27 cellular contexts compared by ENCODE assay signal in the genomic region with DNA sequence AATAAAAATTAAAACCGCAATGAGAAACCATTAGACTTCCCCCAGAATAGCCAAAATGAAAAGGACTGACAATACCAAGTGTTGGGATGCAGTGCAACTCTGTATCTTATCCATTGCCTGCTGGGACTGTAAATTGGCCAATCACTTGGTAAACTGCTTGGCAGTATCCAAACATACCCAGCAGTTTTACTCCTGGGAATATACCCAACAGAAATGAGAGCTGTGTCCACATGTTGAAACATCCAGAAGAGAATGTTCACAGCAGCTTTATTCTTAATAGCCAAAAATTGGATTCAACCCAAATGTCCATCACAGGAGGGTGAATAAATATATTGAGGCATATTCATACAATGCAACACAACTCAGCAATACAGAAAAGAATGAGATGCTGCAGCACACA.
"Had no signal": no experiment of that assay in that cellular context is flagged by ENCODE, and none has a peak within 500 bp of the region (broad histone marks: within the 10 kb centered on the region; RNA-seq: fewer than 3 reads in every experiment).

No MANE protein-coding gene starts in this region.

- H3K4me3 ChIP-seq: ascending aorta, body of pancreas, PC-9 had no signal

- H2AFZ ChIP-seq: PC-9 had no signal

- H3K36me3 ChIP-seq: ascending aorta had no signal

- H3K4me1 Mint-ChIP-seq: activated B cell treated with CpG ODN at 0.5 μM for 24 hours; activated CD8-positive, alpha-beta memory T cell treated with anti-CD3 and anti-CD28 coated beads, Interleukin-2, amount 10 ng/mL, durations not matched to agents 7 days and 5 days; activated naive CD4-positive, alpha-beta T cell treated with anti-CD3 and anti-CD28 coated beads, Interleukin-2, amount 50 U/mL, for 24 hours had no signal

- H3K27ac Mint-ChIP-seq: activated B cell treated with CpG ODN at 0.5 μM for 24 hours; activated CD4-positive, alpha-beta T cell treated with anti-CD3 and anti-CD28 coated beads, Interleukin-2, amount 10 ng/mL, durations not matched to agents 24 days and 14 days; activated CD8-positive, alpha-beta memory T cell treated with anti-CD3 and anti-CD28 coated beads, Interleukin-2, amount 10 ng/mL, durations not matched to agents 7 days and 5 days; activated naive CD4-positive, alpha-beta T cell treated with anti-CD3 and anti-CD28 coated beads, Interleukin-2, amount 50 U/mL, for 24 hours; activated T-cell treated with anti-CD3 and anti-CD28 coated beads, Interleukin-2, amount 50 U/mL, for 24 hours; activated T-helper 1 cell treated with anti-CD3 and anti-CD28 coated beads, Interleukin-12 subunit alpha, Interleukin-12 subunit beta, Interleukin-2, Interleukin-4 antibody, amounts not matched to agents 30 ng/mL and 10 ng/mL and 1 ng/mL, durations not matched to agents 14 hours and 24 hours and 36 hours; T-helper 17 cell had no signal

- ATAC-seq: activated CD8-positive, alpha-beta memory T cell treated with anti-CD3 and anti-CD28 coated beads, Interleukin-2, amount 10 ng/mL, durations not matched to agents 7 days and 5 days; body of pancreas; T-helper 17 cell had no signal

- H3K4me3 Mint-ChIP-seq: activated B cell treated with CpG ODN at 0.5 μM for 24 hours; activated CD4-positive, alpha-beta T cell treated with anti-CD3 and anti-CD28 coated beads, Interleukin-2, amount 10 ng/mL, durations not matched to agents 24 days and 14 days; activated CD8-positive, alpha-beta memory T cell treated with anti-CD3 and anti-CD28 coated beads, Interleukin-2, amount 10 ng/mL, durations not matched to agents 7 days and 5 days; activated naive CD4-positive, alpha-beta T cell treated with anti-CD3 and anti-CD28 coated beads, Interleukin-2, amount 50 U/mL, for 24 hours; activated T-cell treated with anti-CD3 and anti-CD28 coated beads, Interleukin-2, amount 50 U/mL, for 24 hours; activated T-helper 1 cell treated with anti-CD3 and anti-CD28 coated beads, Interleukin-12 subunit alpha, Interleukin-12 subunit beta, Interleukin-2, Interleukin-4 antibody, amounts not matched to agents 30 ng/mL and 10 ng/mL and 1 ng/mL, durations not matched to agents 14 hours and 24 hours and 36 hours; T-helper 17 cell had no signal

- H3K9me3 Mint-ChIP-seq: activated B cell treated with CpG ODN at 0.5 μM for 24 hours; activated CD4-positive, alpha-beta T cell treated with anti-CD3 and anti-CD28 coated beads, Interleukin-2, amount 10 ng/mL, durations not matched to agents 24 days and 14 days; activated naive CD4-positive, alpha-beta T cell treated with anti-CD3 and anti-CD28 coated beads, Interleukin-2, amount 50 U/mL, for 24 hours; activated T-cell treated with anti-CD3 and anti-CD28 coated beads, Interleukin-2, amount 50 U/mL, for 24 hours; activated T-helper 1 cell treated with anti-CD3 and anti-CD28 coated beads, Interleukin-12 subunit alpha, Interleukin-12 subunit beta, Interleukin-2, Interleukin-4 antibody, amounts not matched to agents 30 ng/mL and 10 ng/mL and 1 ng/mL, durations not matched to agents 14 hours and 24 hours and 36 hours had no signal

- DNase-seq: activated B cell treated with CpG ODN at 0.5 μM for 24 hours; activated CD4-positive, alpha-beta T cell treated with anti-CD3 and anti-CD28 coated beads for 1 hour; activated CD4-positive, alpha-beta T cell treated with anti-CD3 and anti-CD28 coated beads, Interleukin-2, amount 10 ng/mL, durations not matched to agents 24 days and 14 days; activated CD4-positive, alpha-beta T cell treated with anti-CD3 and anti-CD28 coated beads, Interleukin-2, amount 50 U/mL, for 48 hours; activated effector memory CD4-positive, alpha-beta T cell treated with Interleukin-2 at 50 U/mL for 16 hours; activated naive CD4-positive, alpha-beta T cell; activated T-cell treated with anti-CD3 and anti-CD28 coated beads, Interleukin-2, amount 50 U/mL, for 24 hours; amniotic stem cell; body of pancreas; Kasumi-1; KBM-7; MV-4-11; NCI-H1092 treated with DMSO at 0.1 percent for 48 hours; NCI-H1417 treated with DMSO at 0.1 percent for 48 hours; NCI-H1694; NCI-H2029; NCI-H2107; NCI-H510A treated with DMSO at 0.1 percent for 48 hours; NCI-H69; PC-9; SIG-M5; T-helper 17 cell; T-helper 9 cell had no signal

- H3K36me3 Mint-ChIP-seq: activated CD8-positive, alpha-beta memory T cell treated with anti-CD3 and anti-CD28 coated beads, Interleukin-2, amount 10 ng/mL, durations not matched to agents 7 days and 5 days; activated naive CD4-positive, alpha-beta T cell treated with anti-CD3 and anti-CD28 coated beads, Interleukin-2, amount 50 U/mL, for 24 hours had no signal

- H3K4me2 ChIP-seq: PC-9 had no signal

- H3K9me3 ChIP-seq: ascending aorta, body of pancreas had no signal

- H3K27me3 ChIP-seq: ascending aorta, body of pancreas had no signal

- H3K27ac ChIP-seq: ascending aorta, body of pancreas, PC-9 had no signal

- H3K27me3 Mint-ChIP-seq: activated B cell treated with CpG ODN at 0.5 μM for 24 hours; activated CD4-positive, alpha-beta T cell treated with anti-CD3 and anti-CD28 coated beads, Interleukin-2, amount 10 ng/mL, durations not matched to agents 24 days and 14 days; activated CD8-positive, alpha-beta memory T cell treated with anti-CD3 and anti-CD28 coated beads, Interleukin-2, amount 10 ng/mL, durations not matched to agents 7 days and 5 days; activated naive CD4-positive, alpha-beta T cell treated with anti-CD3 and anti-CD28 coated beads, Interleukin-2, amount 50 U/mL, for 24 hours; activated T-cell treated with anti-CD3 and anti-CD28 coated beads, Interleukin-2, amount 50 U/mL, for 24 hours had no signal
